In genomic region chr3:141114816-141115458, GRCh38 we compare ENCODE assay signal across 8 cellular contexts.
DNase-seq lines count a peak whose midpoint lies in the region; ATAC-seq and TF ChIP-seq lines count a peak whose summit lies in the region.

No MANE protein-coding gene starts in this region.

- H3K4me3 ChIP-seq in mammary epithelial cell (replicated peaks in 1 of 3; ENCODE audit: insufficient read depth in 1 of 3, low read depth in 2 of 3, low read length in 3 of 3) (no peak overlapping the region), right lobe of liver (no peak overlapping the region)

- no peaks in the 10 kb centered on the region for H3K9me3 Mint-ChIP-seq in activated CD4-positive, alpha-beta memory T cell treated with anti-CD3 and anti-CD28 coated beads for 36 hours

- dilution Hi-C loops in mammary epithelial cell (cut with HindIII; ENCODE audit: low sequenced_read_pairs): no loop called here

- peak; percentile 47 for TF ChIP-seq CTCF in 22Rv1 (IDR thresholded peaks at IDR 0.05)
- TF ChIP-seq CTCF in mammary epithelial cell (conservative IDR thresholded peaks at IDR 0.05 in 1 of 2, IDR thresholded peaks at IDR 0.05 in 1 of 2; ENCODE audit: extremely low read depth in 1 of 2, insufficient read depth in 1 of 2, low read depth in 1 of 2, low read length in 2 of 2): peak; percentile 28 to 39
- TF ChIP-seq CTCF in right lobe of liver (IDR thresholded peaks at IDR 0.05): peak in 3 of 4 donors; percentile 8 to 20 (median 16)

- H3K9me3 ChIP-seq in mammary epithelial cell (replicated peaks; ENCODE audit: insufficient read depth, low read length) (no peaks in the 10 kb centered on the region), right lobe of liver (no peaks in the 10 kb centered on the region)

- no TSS peak for BruUV-seq in mammary epithelial cell (replicated peaks; lab: Mats Ljungman, UMichigan)

- H4K20me1 ChIP-seq in mammary epithelial cell (ENCODE audit: insufficient read depth, low read length): no peaks in the 10 kb centered on the region

- CTCF ChIA-PET in mammary epithelial cell (lab: Charles Lee; ENCODE audit: low non-redundant PET): interaction anchor here (0.6 kb wide), 1 partner anchor 10 kb away, joined by 4 read pairs; no protein-coding TSS in a partner anchor
- CTCF ChIA-PET in activated CD4-positive, alpha-beta memory T cell treated with anti-CD3 and anti-CD28 coated beads for 36 hours (lab: Charles Lee): interaction anchor here (0.6 to 3.2 kb wide), 5 partner anchors 9 to 104 kb away, joined by 3 to 14 read pairs (median 4); no protein-coding TSS in a partner anchor

- H3K36me3 Mint-ChIP-seq in activated CD4-positive, alpha-beta memory T cell treated with anti-CD3 and anti-CD28 coated beads for 36 hours: no peaks in the 10 kb centered on the region

- DNase-seq in mammary epithelial cell: no peak
- DNase-seq in right lobe of liver: no peak
- DNase-seq in activated CD4-positive, alpha-beta memory T cell treated with anti-CD3 and anti-CD28 coated beads for 36 hours: no peak
- no peak for DNase-seq in pons (ENCODE audit: low spot score)

- POLR2A ChIA-PET in activated CD4-positive, alpha-beta memory T cell treated with anti-CD3 and anti-CD28 coated beads for 36 hours (lab: Charles Lee): no interaction called here

- ATAC-seq in HG03354 (IDR thresholded peaks at IDR 0.05; ENCODE audit: poor library complexity, severe bottlenecking, unreplicated experiment): peak; percentile 53
- ATAC-seq in right lobe of liver: peak; percentile 52 to 77 (median 61)
- no peak for ATAC-seq in HG03432 (IDR thresholded peaks at IDR 0.05; ENCODE audit: unreplicated experiment)
- no peak for ATAC-seq in GM19463 (IDR thresholded peaks at IDR 0.05; ENCODE audit: unreplicated experiment)

- 65% methylated on average over 13 of the region's 13 CpGs for WGBS in mammary epithelial cell (ENCODE audit: low coverage, missing lambda C conversion rate)
- 53% methylated on average over 11 of the region's 13 CpGs for WGBS in right lobe of liver (ENCODE audit: insufficient coverage, low coverage, low lambda C conversion rate, missing lambda C conversion rate)

- H3K9ac ChIP-seq in mammary epithelial cell (ENCODE audit: insufficient read depth, low read length): no peak overlapping the region

- H3K79me2 ChIP-seq in mammary epithelial cell (ENCODE audit: insufficient read depth, low read length): no peaks in the 10 kb centered on the region

- H3K4me1 ChIP-seq in mammary epithelial cell (ENCODE audit: insufficient read depth, low read length) (no peaks in the 10 kb centered on the region), right lobe of liver (no peaks in the 10 kb centered on the region)

- no peak overlapping the region for H3K27ac ChIP-seq in 22Rv1
- no peak overlapping the region for H3K27ac ChIP-seq in mammary epithelial cell (ENCODE audit: insufficient read depth, low read depth, low read length)
- no peak overlapping the region for H3K27ac ChIP-seq in right lobe of liver

- H3K27me3 ChIP-seq in mammary epithelial cell (ENCODE audit: insufficient read depth, low read length) (no peaks in the 10 kb centered on the region), right lobe of liver (no peaks in the 10 kb centered on the region)

- peaks cover 3% of the 10 kb centered on the region for H3K27me3 Mint-ChIP-seq in activated CD4-positive, alpha-beta memory T cell treated with anti-CD3 and anti-CD28 coated beads for 36 hours

- in situ Hi-C loops in mammary epithelial cell (cut with MboI; ENCODE audit: low sequenced_read_pairs in 2 of 2): no loop called here

- no peak overlapping the region for H3K4me3 Mint-ChIP-seq in activated CD4-positive, alpha-beta memory T cell treated with anti-CD3 and anti-CD28 coated beads for 36 hours

- H3K36me3 ChIP-seq in mammary epithelial cell (ENCODE audit: insufficient read depth, low read length) (no peaks in the 10 kb centered on the region), right lobe of liver (no peaks in the 10 kb centered on the region)

- intact Hi-C loops in mammary epithelial cell (cut with micrococcal nuclease): no loop called here
- intact Hi-C loops in right lobe of liver (cut with DNase I): no loop called here
- intact Hi-C loops in activated CD4-positive, alpha-beta memory T cell treated with anti-CD3 and anti-CD28 coated beads for 36 hours (cut with micrococcal nuclease): no loop called here

- H3K27ac Mint-ChIP-seq in activated CD4-positive, alpha-beta memory T cell treated with anti-CD3 and anti-CD28 coated beads for 36 hours: no peak overlapping the region

- H2AFZ ChIP-seq in mammary epithelial cell (ENCODE audit: low read depth, low read length): no peak overlapping the region

- no peaks in the 10 kb centered on the region for H3K4me1 Mint-ChIP-seq in activated CD4-positive, alpha-beta memory T cell treated with anti-CD3 and anti-CD28 coated beads for 36 hours (ENCODE audit: low read depth)

- no peak for TF ChIP-seq POLR2A in right lobe of liver (IDR thresholded peaks at IDR 0.05)

- no peak overlapping the region for H3K4me2 ChIP-seq in mammary epithelial cell (ENCODE audit: insufficient read depth, low read depth, low read length)

Comparison
In these comparisons a context has a peak if more than half of its experiments do, and no peak if none do; other contexts are left out.
1. ATAC-seq: peak in HG03354 (single experiment) and right lobe of liver (4 of 4); none in HG03432 (single experiment) and GM19463 (single experiment).
2. Peak in every context shown above with its lines, with median percentiles within 50 percentile points of each other: CTCF ChIP-seq.